ENCODE assay signal across 8 cellular contexts in genomic region chr16:58026139-58026704, GRCh38. TPM values are rescaled to one million over a fixed set of nuclear protein-coding genes. Genes with fewer than 3 reads are reported as not detected.
DNase-seq lines count a peak whose midpoint lies in the region; ATAC-seq, FAIRE-seq and TF ChIP-seq lines count a peak whose summit lies in the region.

No MANE protein-coding gene starts in this region.

- H3K18ac ChIP-seq in mesendoderm (ENCODE audit: low read length): peak overlapping the region; percentile 47

- peaks cover 28% of the 10 kb centered on the region for H3K79me1 ChIP-seq in mesendoderm (ENCODE audit: low read length)

- H2BK120ac ChIP-seq in mesendoderm (ENCODE audit: low read depth, low read length): peak overlapping the region; percentile 17

- POLR2A ChIA-PET in HCT116 (lab: Charles Lee): no interaction called here
- POLR2A ChIA-PET in SK-N-SH (lab: Yijun Ruan, JAX): interaction anchor here (1.7 to 2.9 kb wide), 2 partner anchors 95 to 103 kb away, joined by 7 to 24 read pairs; partner anchors contain the start of gene CFAP20

- H4K20me1 ChIP-seq in HCT116 (ENCODE audit: insufficient read depth): no peaks in the 10 kb centered on the region
- H4K20me1 ChIP-seq in SK-N-SH (ENCODE audit: insufficient read depth): no peaks in the 10 kb centered on the region

- TF ChIP-seq EP300 in SK-N-SH (IDR thresholded peaks at IDR 0.05; ENCODE audit: borderline replicate concordance in 1 of 2, low read depth in 1 of 2, low read length in 1 of 2): no peak

- H3K9ac ChIP-seq in HCT116 (ENCODE audit: low read length) (peak overlapping the region; percentile 73), SK-N-SH (no peak overlapping the region), mesendoderm (ENCODE audit: low read length) (peak overlapping the region; percentile 96)

- TF ChIP-seq CTCF in HCT116 (IDR thresholded peaks at IDR 0.05 in 2 of 3, conservative IDR thresholded peaks at IDR 0.05 in 1 of 3; ENCODE audit: borderline replicate concordance in 1 of 3, insufficient read depth in 1 of 3, low read depth in 2 of 3, low read length in 2 of 3) (no peak), SK-N-SH (IDR thresholded peaks at IDR 0.05) (no peak), D721Med (IDR thresholded peaks at IDR 0.05; ENCODE audit: insufficient read depth, missing control alignments) (no peak)

- H4K5ac ChIP-seq in mesendoderm (ENCODE audit: low read length): no peak overlapping the region

- H3K36me3 ChIP-seq in HCT116 (ENCODE audit: control insufficient read depth in 1 of 2, insufficient read depth in 2 of 2, low read length in 2 of 2): no peaks in the 10 kb centered on the region
- H3K36me3 ChIP-seq in SK-N-SH (replicated peaks in 1 of 2; ENCODE audit: control insufficient read depth in 1 of 2, insufficient read depth in 2 of 2, low read length in 1 of 2): no peaks in the 10 kb centered on the region
- no peaks in the 10 kb centered on the region for H3K36me3 ChIP-seq in effector memory CD4-positive, alpha-beta T cell (ENCODE audit: control insufficient read depth, insufficient read depth, low read length)
- H3K36me3 ChIP-seq in mesendoderm (ENCODE audit: control insufficient read depth, insufficient read depth, low read length): no peaks in the 10 kb centered on the region
- no peaks in the 10 kb centered on the region for H3K36me3 ChIP-seq in urinary bladder (ENCODE audit: insufficient read depth)

- WGBS in SK-N-SH (ENCODE audit: low lambda C conversion rate): no CpG with 5 or more reads among the region's 65 CpGs
- no CpG with 5 or more reads among the region's 65 CpGs for WGBS in mesendoderm (ENCODE audit: extremely low coverage, insufficient coverage, low lambda C conversion rate)
- WGBS in urinary bladder: under 1% methylated on average over 65 of the region's 65 CpGs

- H3K4me3 ChIP-seq in HCT116 (replicated peaks in 1 of 2; ENCODE audit: low read depth in 1 of 2, low read length in 2 of 2) (peak overlapping the region; percentile 78 to 94), SK-N-SH (ENCODE audit: low read depth in 2 of 2, low read length in 1 of 2) (peak overlapping the region; percentile 64), mesendoderm (ENCODE audit: low read length) (peak overlapping the region; percentile 90), urinary bladder (ENCODE audit: low read depth, low read length) (peak overlapping the region; percentile 61)
- H3K4me3 ChIP-seq in effector memory CD4-positive, alpha-beta T cell (ENCODE audit: insufficient read depth, low read depth, low read length, poor library complexity, severe bottlenecking): peak overlapping the region; percentile 89

- DNase-seq in DMS 273 (lab: John Stamatoyannopoulos, UW; ENCODE audit: unreplicated experiment) (peak; percentile 83), HCT116 (ENCODE audit: low read depth, low spot score) (no peak), SK-N-SH (peak; percentile 81), mesendoderm (peak; percentile 61), D721Med (ENCODE audit: insufficient read length, low spot score) (no peak), GM19240 (ENCODE audit: insufficient read length, low spot score) (no peak)
- DNase-seq in effector memory CD4-positive, alpha-beta T cell: no peak

- H3K4me1 ChIP-seq in HCT116 (ENCODE audit: control insufficient read depth in 1 of 2, insufficient read depth in 2 of 2, low read length in 2 of 2): peaks cover 29 to 52% of the 10 kb centered on the region in 2 experiments
- H3K4me1 ChIP-seq in SK-N-SH (ENCODE audit: control insufficient read depth in 1 of 2, insufficient read depth in 2 of 2, low read depth in 1 of 2, low read length in 1 of 2): peaks cover 13 to 59% of the 10 kb centered on the region in 2 experiments
- H3K4me1 ChIP-seq in effector memory CD4-positive, alpha-beta T cell (ENCODE audit: control insufficient read depth, insufficient read depth, low read length, poor library complexity, severe bottlenecking): peaks cover 21% of the 10 kb centered on the region
- peaks cover 32% of the 10 kb centered on the region for H3K4me1 ChIP-seq in mesendoderm (ENCODE audit: control insufficient read depth, low read depth, low read length)
- H3K4me1 ChIP-seq in urinary bladder (ENCODE audit: insufficient read depth): no peaks in the 10 kb centered on the region

- no TSS peak for BruUV-seq in HCT116 (replicated peaks; lab: Mats Ljungman, UMichigan)

- H2AFZ ChIP-seq in HCT116 (ENCODE audit: low read depth, low read length, poor library complexity, severe bottlenecking): no peak overlapping the region
- H2AFZ ChIP-seq in SK-N-SH (ENCODE audit: low read depth): peak overlapping the region; percentile 22; the same call in 1 of the 2 replicates

- FAIRE-seq in D721Med (lab: Jason Lieb, UNC): no peak

- intact Hi-C loops in HCT116 (cut with micrococcal nuclease): loop anchor here (10.0 kb wide), 2 partner anchors 279 to 309 kb away; no protein-coding TSS in a partner anchor

- no peak overlapping the region for H4K8ac ChIP-seq in mesendoderm (ENCODE audit: low read depth, low read length)

- H3K4me2 ChIP-seq in HCT116 (ENCODE audit: low read length): peak overlapping the region; percentile 95
- H3K4me2 ChIP-seq in SK-N-SH: peak overlapping the region; percentile 94
- H3K4me2 ChIP-seq in mesendoderm (ENCODE audit: low read length): peak overlapping the region; percentile 84

- peak; percentile 6; the same call in 1 of the 2 replicates for ATAC-seq in HCT116

- no peak overlapping the region for H2AK5ac ChIP-seq in mesendoderm (ENCODE audit: low read length)

- CTCF ChIA-PET in HCT116 (lab: Charles Lee) (interaction anchor here (1.0 kb wide), 1 partner anchor 95 kb away, joined by 3 read pairs; no protein-coding TSS in a partner anchor), SK-N-SH (lab: Yijun Ruan, JAX) (interaction anchor here (1.5 to 7.4 kb wide), 6 partner anchors 9 to 102 kb away, joined by 3 to 91 read pairs (median 14); partner anchors contain the start of gene CFAP20)

- TF ChIP-seq RAD21 in HCT116 (IDR thresholded peaks at IDR 0.05; ENCODE audit: low read depth): no peak
- no peak for TF ChIP-seq RAD21 in SK-N-SH (IDR thresholded peaks at IDR 0.05; ENCODE audit: low read length)

- H3K9me3 ChIP-seq in HCT116 (ENCODE audit: control insufficient read depth in 1 of 2, insufficient read depth in 1 of 2, low read depth in 1 of 2, low read length in 2 of 2): no peaks in the 10 kb centered on the region
- no peaks in the 10 kb centered on the region for H3K9me3 ChIP-seq in SK-N-SH
- no peaks in the 10 kb centered on the region for H3K9me3 ChIP-seq in effector memory CD4-positive, alpha-beta T cell (ENCODE audit: control insufficient read depth, low read length)

- H3K4ac ChIP-seq in mesendoderm (ENCODE audit: low read depth, low read length): peak overlapping the region; percentile 50

- H3K9me2 ChIP-seq in HCT116 (ENCODE audit: insufficient read depth) (no peaks in the 10 kb centered on the region), SK-N-SH (no peaks in the 10 kb centered on the region)

- RAD21 ChIA-PET in HCT116 (lab: Charles Lee; ENCODE audit: low non-redundant PET in 1 of 2, low total read pairs in 2 of 2, uncharacterized antibody in 2 of 2, unreplicated experiment in 2 of 2): no interaction called here

- TF ChIP-seq POLR2A in HCT116 (IDR thresholded peaks at IDR 0.05; ENCODE audit: borderline replicate concordance, extremely low read depth, insufficient read depth, insufficient read length): no peak

- H3K23ac ChIP-seq in mesendoderm (ENCODE audit: low read length): peak overlapping the region; percentile 97

- H2BK15ac ChIP-seq in mesendoderm (replicated peaks; ENCODE audit: low read depth): no peak overlapping the region

- peak overlapping the region; percentile 93 for H3K27ac ChIP-seq in HCT116 (ENCODE audit: low read depth, low read length)
- H3K27ac ChIP-seq in SK-N-SH (ENCODE audit: low read depth in 2 of 2, low read length in 1 of 2): peak overlapping the region in 1 of 2 experiments; percentile 69; a peak in 1 of 4 replicates
- no peak overlapping the region for H3K27ac ChIP-seq in effector memory CD4-positive, alpha-beta T cell (ENCODE audit: insufficient read depth, low read length, poor library complexity, severe bottlenecking)
- peak overlapping the region; percentile 80 for H3K27ac ChIP-seq in mesendoderm (ENCODE audit: low read depth, low read length)
- H3K27ac ChIP-seq in urinary bladder (ENCODE audit: low read depth): no peak overlapping the region

- peaks cover 5% of the 10 kb centered on the region for H3F3A ChIP-seq in SK-N-SH (replicated peaks; ENCODE audit: insufficient read depth)

- H3K27me3 ChIP-seq in HCT116 (ENCODE audit: insufficient read depth, low read length) (no peaks in the 10 kb centered on the region), SK-N-SH (ENCODE audit: insufficient read depth) (peaks cover 13% of the 10 kb centered on the region), mesendoderm (ENCODE audit: insufficient read depth, low read length, poor library complexity) (no peaks in the 10 kb centered on the region)
- H3K27me3 ChIP-seq in effector memory CD4-positive, alpha-beta T cell (replicated peaks; ENCODE audit: control insufficient read depth, insufficient read depth, low read length, poor library complexity, severe bottlenecking): no peaks in the 10 kb centered on the region

- peak overlapping the region; percentile 73 for H2BK5ac ChIP-seq in mesendoderm (ENCODE audit: low read length)

- H3K56ac ChIP-seq in mesendoderm (ENCODE audit: low read length): peak overlapping the region; percentile 97

- H3K79me2 ChIP-seq in HCT116 (ENCODE audit: insufficient read depth, low read length) (peaks cover 37% of the 10 kb centered on the region; the same call in 1 of the 2 replicates), SK-N-SH (ENCODE audit: insufficient read depth) (no peaks in the 10 kb centered on the region), mesendoderm (ENCODE audit: control insufficient read depth, insufficient read depth, low read length) (peaks cover 32% of the 10 kb centered on the region)

RNA-seq across cellular contexts. Expression of gene MMP15, which starts 0.7 kb away (rescaled TPM):
- total RNA-seq in HCT116 (2021; ENCODE audit: unreplicated experiment): 38.5 TPM
- 25.4 and 27.9 TPM in 2 replicates for polyA plus RNA-seq in HCT116 (2012)
- 2.6 and 3.1 TPM in 2 replicates for polyA plus RNA-seq in SK-N-SH (2012; rRNA removed)
- polyA plus RNA-seq in SK-N-SH (2012; cell fraction: cytosol; rRNA removed): 1.1 and 2.2 TPM in 2 replicates
- 3.5 and 3.9 TPM in 2 replicates for polyA plus RNA-seq in SK-N-SH (2012; cell fraction: nucleus; rRNA removed)
- polyA plus RNA-seq in mesendoderm (2013, experiment 1 of 2): 20.9 TPM
- 20.0 TPM for polyA plus RNA-seq in mesendoderm (2013, experiment 2 of 2)
- total RNA-seq in urinary bladder: 10.6 TPM
- 11.1 TPM for polyA plus RNA-seq in urinary bladder

RNA-seq across cellular contexts. Expression of gene USB1, which starts 25.0 kb away (rescaled TPM):
- total RNA-seq in HCT116 (2021; ENCODE audit: unreplicated experiment): 73.1 TPM
- polyA plus RNA-seq in HCT116 (2012): 52.4 and 54.0 TPM in 2 replicates
- polyA plus RNA-seq in SK-N-SH (2012; rRNA removed): 87.3 and 94.1 TPM in 2 replicates
- 53.0 and 69.3 TPM in 2 replicates for polyA plus RNA-seq in SK-N-SH (2012; cell fraction: cytosol; rRNA removed)
- polyA plus RNA-seq in SK-N-SH (2012; cell fraction: nucleus; rRNA removed): 39.0 and 44.4 TPM in 2 replicates
- polyA plus RNA-seq in mesendoderm (2013, experiment 1 of 2): 61.7 TPM
- polyA plus RNA-seq in mesendoderm (2013, experiment 2 of 2): 60.1 TPM
- 7.6 TPM for total RNA-seq in urinary bladder
- polyA plus RNA-seq in urinary bladder: 55.3 TPM

RNA-seq across cellular contexts. Expression of gene ZNF319, which starts 25.8 kb away (rescaled TPM):
- 7.1 TPM for total RNA-seq in HCT116 (2021; ENCODE audit: unreplicated experiment)
- polyA plus RNA-seq in HCT116 (2012): 5.2 and 6.1 TPM in 2 replicates
- polyA plus RNA-seq in SK-N-SH (2012; rRNA removed): 4.8 and 7.6 TPM in 2 replicates
- polyA plus RNA-seq in SK-N-SH (2012; cell fraction: cytosol; rRNA removed): 3.2 and 5.1 TPM in 2 replicates
- polyA plus RNA-seq in SK-N-SH (2012; cell fraction: nucleus; rRNA removed): 8.5 and 8.8 TPM in 2 replicates
- polyA plus RNA-seq in mesendoderm (2013, experiment 1 of 2): 6.1 TPM
- polyA plus RNA-seq in mesendoderm (2013, experiment 2 of 2): 7.0 TPM
- total RNA-seq in urinary bladder: 3.8 TPM
- 11.4 TPM for polyA plus RNA-seq in urinary bladder

RNA-seq across cellular contexts. Expression of gene CNGB1, which starts 55.3 kb away (rescaled TPM):
- total RNA-seq in HCT116 (2021; ENCODE audit: unreplicated experiment): not detected
- polyA plus RNA-seq in HCT116 (2012): 0.01 TPM in 1 of 2 replicates, not detected in the other
- polyA plus RNA-seq in SK-N-SH (2012; rRNA removed): 0.05 TPM in 1 of 2 replicates, not detected in the other
- under 0.01 TPM in 1 of 2 replicates, not detected in the other for polyA plus RNA-seq in SK-N-SH (2012; cell fraction: cytosol; rRNA removed)
- 0.05 TPM in 1 of 2 replicates, not detected in the other for polyA plus RNA-seq in SK-N-SH (2012; cell fraction: nucleus; rRNA removed)
- polyA plus RNA-seq in mesendoderm (2013, experiment 1 of 2): 0.06 TPM
- under 0.01 TPM for polyA plus RNA-seq in mesendoderm (2013, experiment 2 of 2)
- 0.16 TPM for total RNA-seq in urinary bladder
- not detected for polyA plus RNA-seq in urinary bladder

Comparison
In these comparisons a context has a peak if more than half of its experiments do, and no peak if none do; other contexts are left out.
1. DNase-seq: peak in DMS 273 (single experiment), SK-N-SH (single experiment) and mesendoderm (single experiment); none in HCT116 (single experiment), effector memory CD4-positive, alpha-beta T cell (0 of 3), D721Med (single experiment) and GM19240 (single experiment).
2. H3K27ac ChIP-seq: peak in HCT116 (single experiment) and mesendoderm (single experiment); none in effector memory CD4-positive, alpha-beta T cell (single experiment) and urinary bladder (single experiment).
3. Peak in every context shown above with its lines, with median percentiles within 50 percentile points of each other: H3K4me2 ChIP-seq and H3K4me3 ChIP-seq.